ENCODE assay signal across 11 cellular contexts in genomic region chr12:104213952-104214351, GRCh38. TPM values are rescaled to one million over a fixed set of nuclear protein-coding genes. Genes with fewer than 3 reads are reported as not detected.
A peak's percentile ranks its signal among the peaks of the same experiment; 100 is the strongest.
DNase-seq lines count a peak whose midpoint lies in the region; ATAC-seq and TF ChIP-seq lines count a peak whose summit lies in the region.
"Had no signal": no experiment of that assay in that cellular context is flagged by ENCODE, and none has a peak within 500 bp of the region (broad histone marks: within the 10 kb centered on the region; RNA-seq: fewer than 3 reads in every experiment).

No MANE protein-coding gene starts in this region.

- no peaks in the 10 kb centered on the region for H3K36me3 Mint-ChIP-seq in progenitor cell of endocrine pancreas (ENCODE audit: insufficient read depth)
- no peaks in the 10 kb centered on the region for H3K36me3 Mint-ChIP-seq in activated CD8-positive, alpha-beta T cell treated with anti-CD3 and anti-CD28 coated beads, Interleukin-2, amount 10 ng/mL, durations not matched to agents 7 days and 5 days (ENCODE audit: low read depth)

- peaks cover 4% of the 10 kb centered on the region for H3K9me3 Mint-ChIP-seq in progenitor cell of endocrine pancreas (ENCODE audit: low read depth)
- no peaks in the 10 kb centered on the region for H3K9me3 Mint-ChIP-seq in activated CD8-positive, alpha-beta T cell treated with anti-CD3 and anti-CD28 coated beads, Interleukin-2, amount 10 ng/mL, durations not matched to agents 7 days and 5 days (ENCODE audit: insufficient read depth)
- H3K9me3 Mint-ChIP-seq: T-helper 2 cell treated with Interferon-gamma antibody and Interleukin-4, amounts not matched to agents 5 μg/mL and 100 μg/mL, for 36 hours had no signal

- no peak overlapping the region for H3K4me3 Mint-ChIP-seq in progenitor cell of endocrine pancreas (ENCODE audit: low read depth)
- no peak overlapping the region for H3K4me3 Mint-ChIP-seq in activated CD8-positive, alpha-beta T cell treated with anti-CD3 and anti-CD28 coated beads, Interleukin-2, amount 10 ng/mL, durations not matched to agents 7 days and 5 days
- H3K4me3 Mint-ChIP-seq: activated naive CD8-positive, alpha-beta T cell treated with anti-CD3 and anti-CD28 coated beads, Interleukin-2, amount 50 U/mL, for 24 hours; T-helper 2 cell treated with Interferon-gamma antibody and Interleukin-4, amounts not matched to agents 5 μg/mL and 100 μg/mL, for 36 hours had no signal

- H3K4me1 Mint-ChIP-seq in progenitor cell of endocrine pancreas (ENCODE audit: low read depth): no peaks in the 10 kb centered on the region
- H3K4me1 Mint-ChIP-seq in activated CD8-positive, alpha-beta T cell treated with anti-CD3 and anti-CD28 coated beads, Interleukin-2, amount 10 ng/mL, durations not matched to agents 7 days and 5 days (ENCODE audit: low read depth): peaks cover 17% of the 10 kb centered on the region

- POLR2A ChIA-PET in activated CD8-positive, alpha-beta T cell treated with anti-CD3 and anti-CD28 coated beads, Interleukin-2, amount 10 ng/mL, durations not matched to agents 7 days and 5 days (lab: Charles Lee): interaction anchor here (1.0 kb wide), 1 partner anchor 73 kb away, joined by 3 read pairs; no protein-coding TSS in a partner anchor

- no peak overlapping the region for H3K27ac Mint-ChIP-seq in progenitor cell of endocrine pancreas
- no peak overlapping the region for H3K27ac Mint-ChIP-seq in activated CD8-positive, alpha-beta T cell treated with anti-CD3 and anti-CD28 coated beads, Interleukin-2, amount 10 ng/mL, durations not matched to agents 7 days and 5 days
- H3K27ac Mint-ChIP-seq: activated naive CD8-positive, alpha-beta T cell treated with anti-CD3 and anti-CD28 coated beads, Interleukin-2, amount 50 U/mL, for 24 hours; T-helper 2 cell treated with Interferon-gamma antibody and Interleukin-4, amounts not matched to agents 5 μg/mL and 100 μg/mL, for 36 hours had no signal

- ATAC-seq in activated CD8-positive, alpha-beta T cell treated with anti-CD3 and anti-CD28 coated beads, Interleukin-2, amount 10 ng/mL, durations not matched to agents 7 days and 5 days: no peak
- ATAC-seq in HG03095 (IDR thresholded peaks at IDR 0.05; ENCODE audit: unreplicated experiment): no peak
- ATAC-seq: activated naive CD8-positive, alpha-beta T cell treated with anti-CD3 and anti-CD28 coated beads, Interleukin-2, amount 50 U/mL, for 24 hours had no signal

- peaks cover 11% of the 10 kb centered on the region for H3K27me3 Mint-ChIP-seq in progenitor cell of endocrine pancreas
- peaks cover 14% of the 10 kb centered on the region for H3K27me3 Mint-ChIP-seq in activated CD8-positive, alpha-beta T cell treated with anti-CD3 and anti-CD28 coated beads, Interleukin-2, amount 10 ng/mL, durations not matched to agents 7 days and 5 days (ENCODE audit: low read depth)

- CTCF ChIA-PET in activated CD8-positive, alpha-beta T cell treated with anti-CD3 and anti-CD28 coated beads, Interleukin-2, amount 10 ng/mL, durations not matched to agents 7 days and 5 days (lab: Charles Lee): interaction anchor here (0.7 to 1.5 kb wide), 3 partner anchors 11 to 496 kb away, joined by 3 to 4 read pairs (median 3); no protein-coding TSS in a partner anchor

- in situ Hi-C loops in Caki2 (cut with HindIII; ENCODE audit: low pct_unique_long_range_greater_than_20kb, low sequenced_read_pairs): no loop called here

- TF ChIP-seq CTCF in progenitor cell of endocrine pancreas (IDR thresholded peaks at IDR 0.05; ENCODE audit: unreplicated experiment): no peak

- DNase-seq in Caki2 (ENCODE audit: low read depth) (peak; percentile 16), NCI-H2029 (lab: John Stamatoyannopoulos, UW) (peak; percentile 66), brain pericyte (ENCODE audit: low read depth, low spot score) (peak; percentile 70), non-pigmented ciliary epithelial cell (ENCODE audit: low read depth) (peak; percentile 73), progenitor cell of endocrine pancreas (ENCODE audit: low spot score, unreplicated experiment) (no peak), NCI-H526 (lab: John Stamatoyannopoulos, UW) (no peak)
- DNase-seq in activated CD8-positive, alpha-beta T cell treated with anti-CD3 and anti-CD28 coated beads, Interleukin-2, amount 10 ng/mL, durations not matched to agents 7 days and 5 days: no peak
- DNase-seq: activated naive CD8-positive, alpha-beta T cell treated with anti-CD3 and anti-CD28 coated beads, Interleukin-2, amount 50 U/mL, for 24 hours; NCI-H1417 had no signal

RNA-seq across cellular contexts. Expression of gene TXNRD1, which starts 1.6 kb away (rescaled TPM):
- total RNA-seq in Caki2 (2014; rRNA removed; shearing (Covaris generic); ENCODE audit: low replicate concordance): 1,577 and 1,656 TPM in 2 replicates
- 113 and 116 TPM in 2 replicates for total RNA-seq in progenitor cell of endocrine pancreas
- 10 to 100 TPM; 88.7 to 98.5 TPM for total RNA-seq in activated CD8-positive, alpha-beta T cell treated with anti-CD3 and anti-CD28 coated beads, Interleukin-2, amount 10 ng/mL, durations not matched to agents 7 days and 5 days

Comparison
In these comparisons a context has a peak if more than half of its experiments do, and no peak if none do; other contexts are left out.
1. DNase-seq: peak in Caki2 (single experiment), NCI-H2029 (single experiment), brain pericyte (single experiment) and non-pigmented ciliary epithelial cell (single experiment); none in progenitor cell of endocrine pancreas (single experiment), activated CD8-positive, alpha-beta T cell treated with anti-CD3 and anti-CD28 coated beads, Interleukin-2, amount 10 ng/mL, durations not matched to agents 7 days and 5 days (single experiment) and NCI-H526 (0 of 2).
2. RNA of gene TXNRD1, which starts 1.6 kb away (total RNA-seq): 1,577 to 1,656 TPM in Caki2; 113 to 116 TPM in progenitor cell of endocrine pancreas and 88.7 to 98.5 TPM in activated CD8-positive, alpha-beta T cell treated with anti-CD3 and anti-CD28 coated beads, Interleukin-2, amount 10 ng/mL, durations not matched to agents 7 days and 5 days; every median in the first group is over 10 times any median in the second.